In the genomic region with DNA sequence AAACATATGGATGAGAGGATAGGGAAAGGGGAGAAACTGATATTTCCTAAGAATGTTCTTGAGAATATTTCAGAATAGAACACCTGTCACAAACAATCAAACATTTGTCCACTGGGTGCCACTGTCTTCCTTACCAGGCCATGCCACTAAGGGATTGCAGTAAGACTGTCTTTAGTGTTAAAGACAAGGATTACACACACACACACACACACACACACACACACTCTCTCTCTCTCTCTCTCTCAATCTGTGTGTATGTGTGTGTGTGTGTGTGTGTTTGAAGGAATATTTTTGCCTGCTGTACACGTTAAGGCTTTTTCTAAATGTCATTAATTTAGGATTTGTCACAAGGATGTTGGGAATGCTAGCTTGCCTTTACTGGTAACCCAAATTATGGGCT, we compare ENCODE assay signal across 1 cellular context.
A peak's percentile ranks its signal among the peaks of the same experiment; 100 is the strongest.
TF ChIP-seq lines count a peak whose summit lies in the region.

No MANE protein-coding gene starts in this region.

TF ChIP-seq in K562, 482 proteins besides CTCF, POLR2A, EP300 and RAD21:
- TF ChIP-seq ETV1 (tag; conservative IDR thresholded peaks at IDR 0.05; ENCODE audit: low read depth): no peak
- TF ChIP-seq SMARCA5 (IDR thresholded peaks at IDR 0.05): no peak
- 0 out of 2 replicates have a peak, but pooled peaks have one; percentile 9 for TF ChIP-seq SMC3 (conservative IDR thresholded peaks at IDR 0.05; ENCODE audit: insufficient read depth, low read depth, low read length)
